Comparison of ENCODE assay signal across 1 cellular context in genomic region chr3:128309026-128309425, GRCh38.
TF ChIP-seq lines count a peak whose summit lies in the region.

No MANE protein-coding gene starts in this region.

TF ChIP-seq in H1, 55 proteins besides CTCF, POLR2A, EP300 and RAD21 (continued from another document):
- TF ChIP-seq CHD7 (IDR thresholded peaks at IDR 0.05; ENCODE audit: insufficient replicate concordance, low read length), result no peak
- no peak for TF ChIP-seq KDM4A (IDR thresholded peaks at IDR 0.05; ENCODE audit: low read depth, low read length, severe bottlenecking)
- TF ChIP-seq EZH2 (IDR thresholded peaks at IDR 0.05; ENCODE audit: low read depth, low read length, severe bottlenecking), result no peak
- TF ChIP-seq SP4 (IDR thresholded peaks at IDR 0.05; ENCODE audit: low read length), result no peak
- TF ChIP-seq TEAD4 (IDR thresholded peaks at IDR 0.05; ENCODE audit: low read depth, low read length), result no peak
- no peak for TF ChIP-seq GABPA (IDR thresholded peaks at IDR 0.05; ENCODE audit: borderline replicate concordance, insufficient read depth, low read length)
- TF ChIP-seq RNF2 (IDR thresholded peaks at IDR 0.05; ENCODE audit: borderline replicate concordance, low read depth, low read length, missing control alignments, poor library complexity, severe bottlenecking), result no peak
- TF ChIP-seq CEBPB (IDR thresholded peaks at IDR 0.05; ENCODE audit: low read depth, low read length), result no peak
- no peak for TF ChIP-seq ATF2 (IDR thresholded peaks at IDR 0.05; ENCODE audit: low read length)
- TF ChIP-seq SP1 (IDR thresholded peaks at IDR 0.05; ENCODE audit: low read depth, low read length), result no peak
